Comparison of ENCODE assay signal across 16 cellular contexts in genomic region chr9:87237337-87237736, GRCh38.
DNase-seq lines count a peak whose midpoint lies in the region; ATAC-seq and TF ChIP-seq lines count a peak whose summit lies in the region.
"Had no signal": no experiment of that assay in that cellular context is flagged by ENCODE, and none has a peak within 500 bp of the region (broad histone marks: within the 10 kb centered on the region; RNA-seq: fewer than 3 reads in every experiment).

No MANE protein-coding gene starts in this region.

- 71% methylated on average over 4 of the region's 4 CpGs for WGBS in esophagus muscularis mucosa

- peak; percentile 80 for ATAC-seq in SK-N-SH treated with all-trans-retinoic acid at 6 μM for 48 hours
- no peak for ATAC-seq in HG03432 (IDR thresholded peaks at IDR 0.05; ENCODE audit: unreplicated experiment)
- no peak for ATAC-seq in GM18861 (IDR thresholded peaks at IDR 0.05; ENCODE audit: unreplicated experiment)
- ATAC-seq: A549; CD8-positive, alpha-beta T cell; HepG2 had no signal

- no peaks in the 10 kb centered on the region for H3K9me3 ChIP-seq in esophagus muscularis mucosa
- H3K9me3 ChIP-seq: A549 had no signal

- DNase-seq in esophagus muscularis mucosa (ENCODE audit: extremely low spot score) (peak; percentile 55), mesothelial cell of epicardium (ENCODE audit: low spot score in 2 of 2, unreplicated experiment in 2 of 2) (no peak), islet precursor cell (no peak), NCI-H2081 (lab: John Stamatoyannopoulos, UW) (no peak)
- DNase-seq: CD8-positive, alpha-beta T cell; COR-L47; DMS153; DMS79 treated with DMSO at 0.1 percent for 48 hours; GDM1; H7 had no signal

- peaks cover 15% of the 10 kb centered on the region for H3K4me1 Mint-ChIP-seq in mesothelial cell of epicardium
- H3K4me1 Mint-ChIP-seq: CD14-positive monocyte had no signal

- no peaks in the 10 kb centered on the region for H3K27me3 ChIP-seq in esophagus muscularis mucosa

- no peaks in the 10 kb centered on the region for H3K36me3 Mint-ChIP-seq in mesothelial cell of epicardium
- H3K36me3 Mint-ChIP-seq: CD14-positive monocyte; CD8-positive, alpha-beta T cell had no signal

- TF ChIP-seq POLR2A in esophagus muscularis mucosa (IDR thresholded peaks at IDR 0.05; ENCODE audit: low read depth): no peak

- H3K4me3 ChIP-seq in esophagus muscularis mucosa: no peak overlapping the region
- H3K4me3 ChIP-seq: A549 had no signal

- no peak overlapping the region for H3K4me3 Mint-ChIP-seq in mesothelial cell of epicardium
- H3K4me3 Mint-ChIP-seq: CD14-positive monocyte; CD8-positive, alpha-beta T cell had no signal

- peak overlapping the region; percentile 66 for H3K27ac Mint-ChIP-seq in mesothelial cell of epicardium
- H3K27ac Mint-ChIP-seq: CD8-positive, alpha-beta T cell had no signal

- no peaks in the 10 kb centered on the region for H3K4me1 ChIP-seq in esophagus muscularis mucosa
- H3K4me1 ChIP-seq: A549 had no signal

- H3K27ac ChIP-seq in esophagus muscularis mucosa (replicated peaks in 1 of 4): no peak overlapping the region
- H3K27ac ChIP-seq: A549 had no signal

- H3K9me3 Mint-ChIP-seq in mesothelial cell of epicardium: peaks cover 13% of the 10 kb centered on the region
- H3K9me3 Mint-ChIP-seq: CD8-positive, alpha-beta T cell had no signal

- H3K27me3 Mint-ChIP-seq in mesothelial cell of epicardium (ENCODE audit: low read depth): no peaks in the 10 kb centered on the region

- TF ChIP-seq CTCF in esophagus muscularis mucosa (IDR thresholded peaks at IDR 0.05) (no peak), mesothelial cell of epicardium (IDR thresholded peaks at IDR 0.05; ENCODE audit: unreplicated experiment) (no peak)

- no peaks in the 10 kb centered on the region for H3K36me3 ChIP-seq in esophagus muscularis mucosa

- intact Hi-C loops in esophagus muscularis mucosa (cut with DNase I): no loop called here

- TF ChIP-seq EP300 in esophagus muscularis mucosa (IDR thresholded peaks at IDR 0.05): no peak

TF ChIP-seq in SK-N-SH treated with all-trans-retinoic acid at 6 μM for 48 hours, 23 proteins besides CTCF, POLR2A, EP300 and RAD21:
- TF ChIP-seq CSDC2 (CRISPR knock-in tag; IDR thresholded peaks at IDR 0.05) (no peak), BACH2 (CRISPR knock-in tag; IDR thresholded peaks at IDR 0.05; ENCODE audit: borderline replicate concordance) (no peak)
